Comparison of ENCODE assay signal across 8 cellular contexts in genomic region chr13:18238586-18238985, GRCh38.
DNase-seq lines count a peak whose midpoint lies in the region; FAIRE-seq and TF ChIP-seq lines count a peak whose summit lies in the region.
"Not testable (repeated sequence)": the region's sequence is repeated elsewhere in the genome, so short reads cannot be mapped to it uniquely, and the experiment has no call there.

No MANE protein-coding gene starts in this region.

- not testable (repeated sequence) for H3K4me3 ChIP-seq in MG63

- not testable (repeated sequence) for BruUV-seq in MCF 10A (replicated peaks; lab: Mats Ljungman, UMichigan)

- H3K36me3 Mint-ChIP-seq in MCF 10A (ENCODE audit: insufficient read depth, unreplicated experiment), result not testable (repeated sequence)

- peak; percentile 90 for DNase-seq in A172 (ENCODE audit: low spot score)
- DNase-seq in Daoy (ENCODE audit: low read depth), result peak; percentile 63
- peak; percentile 0 for DNase-seq in HK-2 (ENCODE audit: unreplicated experiment)
- peak; percentile 79 for DNase-seq in MG63
- peak; percentile 31 for DNase-seq in RCC 7860 (ENCODE audit: low spot score)
- DNase-seq in SK-MEL-5 (ENCODE audit: low read depth, low spot score), result peak; percentile 26
- peak; percentile 28 for DNase-seq in MCF 10A (ENCODE audit: unreplicated experiment)
- DNase-seq in mucosa of gallbladder (ENCODE audit: low spot score), result peak; percentile 37

- in situ Hi-C loops in SK-MEL-5 (cut with HindIII; ENCODE audit: low pct_unique_long_range_greater_than_20kb, low sequenced_read_pairs), result not testable (repeated sequence)

- not testable (repeated sequence) for H3K36me3 ChIP-seq in MG63

- not testable (repeated sequence) for H3K4me1 Mint-ChIP-seq in MCF 10A (ENCODE audit: insufficient read depth, unreplicated experiment)

- not testable (repeated sequence) for TF ChIP-seq CTCF in MCF 10A (IDR thresholded peaks at IDR 0.05; ENCODE audit: unreplicated experiment)

- not testable (repeated sequence) for H3K27me3 Mint-ChIP-seq in MCF 10A (ENCODE audit: insufficient read depth, unreplicated experiment)

- not testable (repeated sequence) for H3K27me3 ChIP-seq in MG63

- POLR2A ChIA-PET in MCF 10A (lab: Yijun Ruan, JAX), result not testable (repeated sequence)

- H3K9me3 ChIP-seq in MG63, result not testable (repeated sequence)

- H3K9me3 Mint-ChIP-seq in MCF 10A (ENCODE audit: unreplicated experiment), result not testable (repeated sequence)

- H3K27ac Mint-ChIP-seq in MCF 10A (ENCODE audit: low read depth, unreplicated experiment), result not testable (repeated sequence)

- not testable (repeated sequence) for FAIRE-seq in RCC 7860 (lab: Jason Lieb, UNC)

- H3K4me3 Mint-ChIP-seq in MCF 10A (ENCODE audit: unreplicated experiment), result not testable (repeated sequence)

- CTCF ChIA-PET in MCF 10A (lab: Yijun Ruan, JAX), result not testable (repeated sequence)

- intact Hi-C loops in MCF 10A (cut with micrococcal nuclease), result not testable (repeated sequence)

Comparison
In these comparisons a context has a peak if more than half of its experiments do, and no peak if none do; other contexts are left out.
1. DNase-seq: peak in every context shown above with its lines; median percentile 90 in A172; 79 in MG63; 63 in Daoy; 37 in mucosa of gallbladder; 31 in RCC 7860; 28 in MCF 10A; 26 in SK-MEL-5; 0 in HK-2.